ENCODE assay signal across 8 cellular contexts in genomic region chr4:145937021-145937861, GRCh38. TPM values are rescaled to one million over a fixed set of nuclear protein-coding genes. Genes with fewer than 3 reads are reported as not detected.
DNase-seq lines count a peak whose midpoint lies in the region; ATAC-seq and TF ChIP-seq lines count a peak whose summit lies in the region.

No MANE protein-coding gene starts in this region.

- peak overlapping the region; percentile 77 for H3K4me2 ChIP-seq in parathyroid adenoma (ENCODE audit: low read length)

- TF ChIP-seq CTCF in heart right ventricle (IDR thresholded peaks at IDR 0.05) (no peak), parathyroid adenoma (IDR thresholded peaks at IDR 0.05) (no peak)

- WGBS in heart right ventricle, 2 donors = 0 to 1% methylated on average over 69 to 89 of the region's 89 CpGs
- WGBS in urinary bladder = under 1% methylated on average over 88 of the region's 89 CpGs

- H3K9me3 ChIP-seq in SK-N-MC (ENCODE audit: low read depth, low read length) (no peaks in the 10 kb centered on the region), adipocyte (ENCODE audit: control insufficient read depth, low read length) (no peaks in the 10 kb centered on the region), heart right ventricle (no peaks in the 10 kb centered on the region), parathyroid adenoma (ENCODE audit: control insufficient read depth, low read length) (no peaks in the 10 kb centered on the region)

- DNase-seq in NCI-H2081 (lab: John Stamatoyannopoulos, UW) = peak; percentile 37 to 42
- DNase-seq in NCI-H2081 treated with DMSO at 0.1 percent for 48 hours (lab: John Stamatoyannopoulos, UW) = no peak
- DNase-seq in SK-N-MC (ENCODE audit: low read depth, low spot score) = no peak
- DNase-seq in adipocyte (ENCODE audit: low read depth) = peak; percentile 76
- peak; percentile 71 for DNase-seq in heart right ventricle

- H3K4me1 ChIP-seq in adipocyte (ENCODE audit: control insufficient read depth, insufficient read depth, low read length) (peaks cover 30% of the 10 kb centered on the region), heart right ventricle (peaks cover 0 to 31% (median 12%) of the 10 kb centered on the region in 9 donors), parathyroid adenoma (no peaks in the 10 kb centered on the region), urinary bladder (ENCODE audit: insufficient read depth) (no peaks in the 10 kb centered on the region)

- no peaks in the 10 kb centered on the region for H3K79me2 ChIP-seq in parathyroid adenoma

- H3K27ac ChIP-seq in SK-N-MC = peak overlapping the region; percentile 83
- peak overlapping the region; percentile 84 to 98 (median 96) for H3K27ac ChIP-seq in heart right ventricle
- H3K27ac ChIP-seq in parathyroid adenoma = peak overlapping the region; percentile 95
- H3K27ac ChIP-seq in urinary bladder (ENCODE audit: low read depth) = peak overlapping the region; percentile 96

- intact Hi-C loops in heart right ventricle (cut with DNase I) = loop anchor here in 6 of 10 donors (5.0 to 10.0 kb wide), 8 partner anchors 50 to 312 kb away; partner anchors contain the start of gene LSM6 (in 2 of the 6)

- H3K4me3 ChIP-seq in SK-N-MC (peak overlapping the region; percentile 85), adipocyte (ENCODE audit: low read length) (peak overlapping the region; percentile 99), heart right ventricle (peak overlapping the region; percentile 68 to 88 (median 82)), parathyroid adenoma (ENCODE audit: low read depth, low read length) (peak overlapping the region; percentile 85), urinary bladder (ENCODE audit: low read depth, low read length) (peak overlapping the region; percentile 93)

- peak overlapping the region; percentile 85 for H3K9ac ChIP-seq in SK-N-MC (ENCODE audit: insufficient read length)
- peak overlapping the region; percentile 96 for H3K9ac ChIP-seq in adipocyte (ENCODE audit: low read length)
- H3K9ac ChIP-seq in parathyroid adenoma = peak overlapping the region; percentile 76

- H3K36me3 ChIP-seq in SK-N-MC (ENCODE audit: insufficient read depth, low read length) (no peaks in the 10 kb centered on the region), adipocyte (ENCODE audit: control insufficient read depth, insufficient read depth, low read length, severe bottlenecking) (no peaks in the 10 kb centered on the region), heart right ventricle (no peaks in the 10 kb centered on the region), parathyroid adenoma (ENCODE audit: control insufficient read depth, insufficient read depth, low read length) (no peaks in the 10 kb centered on the region), urinary bladder (ENCODE audit: insufficient read depth) (no peaks in the 10 kb centered on the region)

- H2AFZ ChIP-seq in parathyroid adenoma = peak overlapping the region; percentile 85

- H3K27me3 ChIP-seq in adipocyte (replicated peaks; ENCODE audit: control insufficient read depth, insufficient read depth, low read length) (no peaks in the 10 kb centered on the region), heart right ventricle (peaks cover 0 to 17% (median 0%) of the 10 kb centered on the region in 7 donors), parathyroid adenoma (ENCODE audit: control insufficient read depth, insufficient read depth, low read length) (no peaks in the 10 kb centered on the region)

- ATAC-seq in HG03432 (IDR thresholded peaks at IDR 0.05; ENCODE audit: unreplicated experiment) (peak; percentile 26), heart right ventricle (peak; percentile 50 to 75 (median 67))

RNA-seq across cellular contexts. Expression of gene ZNF827, which starts 1.4 kb away (rescaled TPM):
- total RNA-seq in heart right ventricle (10 to 100 TPM; 11.7 to 33.9 (median 22.4) TPM), urinary bladder (20.2 TPM)
- polyA plus RNA-seq in heart right ventricle (1 to 10 TPM; 3.8 to 7.2 TPM), urinary bladder (13.0 TPM)

Comparison
In these comparisons a context has a peak if more than half of its experiments do, and no peak if none do; other contexts are left out.
1. DNase-seq: peak in NCI-H2081 (2 of 2), adipocyte (single experiment) and heart right ventricle (2 of 2); none in NCI-H2081 treated with DMSO at 0.1 percent for 48 hours (single experiment) and SK-N-MC (single experiment).
2. Peak in every context shown above with its lines, with median percentiles within 50 percentile points of each other: H3K27ac ChIP-seq, H3K4me3 ChIP-seq and H3K9ac ChIP-seq.